ENCODE assay signal across 16 cellular contexts in genomic region chr10:100004805-100005510, GRCh38. TPM values are rescaled to one million over a fixed set of nuclear protein-coding genes. Genes with fewer than 3 reads are reported as not detected.
DNase-seq lines count a peak whose midpoint lies in the region; TF ChIP-seq lines count a peak whose summit lies in the region.
"Had no signal": no experiment of that assay in that cellular context is flagged by ENCODE, and none has a peak within 500 bp of the region (broad histone marks: within the 10 kb centered on the region; RNA-seq: fewer than 3 reads in every experiment).

No MANE protein-coding gene starts in this region.

- H3K27ac ChIP-seq in ACC112 (ENCODE audit: low read depth, low read length) = peak overlapping the region; percentile 100
- no peak overlapping the region for H3K27ac ChIP-seq in OCI-LY7 (ENCODE audit: low read depth, low read length, poor library complexity, severe bottlenecking)
- H3K27ac ChIP-seq: lower lobe of right lung had no signal

- H2AFZ ChIP-seq in ACC112 (ENCODE audit: low read length, unreplicated experiment) (no peak overlapping the region), OCI-LY7 (ENCODE audit: low read length) (no peak overlapping the region)

- no TSS peak for BruUV-seq in OCI-LY7 (replicated peaks; lab: Mats Ljungman, UMichigan)

- DNase-seq in OCI-LY7 (ENCODE audit: low spot score) = no peak
- DNase-seq in dermis blood vessel endothelial cell = peak; percentile 21
- DNase-seq in neural crest cell (ENCODE audit: low read depth, low spot score) = no peak
- no peak for DNase-seq in foreskin melanocyte
- DNase-seq in DMS 273 treated with DMSO at 0.1 percent for 48 hours (lab: John Stamatoyannopoulos, UW) = no peak
- DNase-seq in NCI-H345 treated with DMSO at 0.1 percent for 48 hours (lab: John Stamatoyannopoulos, UW; ENCODE audit: unreplicated experiment) = no peak
- DNase-seq in globus pallidus (ENCODE audit: low spot score) = no peak
- DNase-seq: activated CD4-positive, alpha-beta T cell treated with anti-CD3 and anti-CD28 coated beads for 1 hour; activated T-cell treated with anti-CD3 and anti-CD28 coated beads, Interleukin-2, amount 50 U/mL, for 72 hours; DMS79; effector CD4-positive, alpha-beta T cell; lower lobe of right lung; MM.1S; NCI-H2107 had no signal

- no peaks in the 10 kb centered on the region for H3K27me3 ChIP-seq in ACC112 (ENCODE audit: insufficient read depth, low read length)
- H3K27me3 ChIP-seq: ascending aorta had no signal

- H3K9me3 Mint-ChIP-seq in neural crest cell = no peaks in the 10 kb centered on the region
- H3K9me3 Mint-ChIP-seq: activated T-cell treated with anti-CD3 and anti-CD28 coated beads, Interleukin-2, amount 50 U/mL, for 72 hours had no signal

- no peaks in the 10 kb centered on the region for H3K27me3 Mint-ChIP-seq in neural crest cell (ENCODE audit: low read depth)

- intact Hi-C loops in OCI-LY7 (cut with micrococcal nuclease; ENCODE audit: unreplicated experiment) = loop anchor here (5.0 kb wide), 2 partner anchors 158 to 182 kb away; partner anchors contain the start of gene ERLIN1

- H3K9me3 ChIP-seq in OCI-LY7 (ENCODE audit: low read length) = peaks cover 7% of the 10 kb centered on the region; the same call in 1 of the 2 replicates
- H3K9me3 ChIP-seq: ascending aorta, lower lobe of right lung had no signal

- peak overlapping the region; percentile 31 for H3K4me3 Mint-ChIP-seq in neural crest cell

- H3K36me3 ChIP-seq in ACC112 (ENCODE audit: insufficient read depth, low read length) = no peaks in the 10 kb centered on the region; the same call in 1 of the 2 replicates
- peaks cover 31% of the 10 kb centered on the region for H3K36me3 ChIP-seq in OCI-LY7 (ENCODE audit: insufficient read depth, low read length)
- H3K36me3 ChIP-seq: ascending aorta, lower lobe of right lung had no signal

- H3K27ac Mint-ChIP-seq in neural crest cell (ENCODE audit: unreplicated experiment) = no peak overlapping the region

- CTCF ChIA-PET in OCI-LY7 (lab: Charles Lee; ENCODE audit: unreplicated experiment) = no interaction called here

- H3K4me3 ChIP-seq in ACC112 (ENCODE audit: low read depth, low read length) (peak overlapping the region; percentile 67), OCI-LY7 (ENCODE audit: low read depth, low read length, poor library complexity, severe bottlenecking) (no peak overlapping the region)
- H3K4me3 ChIP-seq: ascending aorta, lower lobe of right lung had no signal

- POLR2A ChIA-PET in OCI-LY7 (lab: Charles Lee) = interaction anchor here (0.6 to 4.0 kb wide), 4 partner anchors 11 to 197 kb away, joined by 3 to 20 read pairs (median 6); no protein-coding TSS in a partner anchor

- H3K36me3 Mint-ChIP-seq in neural crest cell (ENCODE audit: low read depth) = no peaks in the 10 kb centered on the region

- peak overlapping the region; percentile 30; the same call in 1 of the 2 replicates for H3K4me2 ChIP-seq in OCI-LY7 (ENCODE audit: low read length)

- H3K9me2 ChIP-seq in OCI-LY7 (ENCODE audit: insufficient read depth, low read length) = no peaks in the 10 kb centered on the region

- 0 out of 2 replicates have a peak, but pooled peaks cover 4% of the 10 kb centered on the region for H4K20me1 ChIP-seq in OCI-LY7 (ENCODE audit: insufficient read depth, low read length)

- H3K4me1 Mint-ChIP-seq in neural crest cell = peaks cover 41% of the 10 kb centered on the region

- H3K79me2 ChIP-seq in ACC112 (ENCODE audit: control insufficient read depth, insufficient read depth, low read length, unreplicated experiment) = peaks cover 85% of the 10 kb centered on the region
- H3K79me2 ChIP-seq in OCI-LY7 (ENCODE audit: insufficient read depth, low read depth, low read length) = peaks cover 94% of the 10 kb centered on the region

- peaks cover 59% of the 10 kb centered on the region for H3K4me1 ChIP-seq in ACC112 (ENCODE audit: control insufficient read depth, insufficient read depth, low read length, unreplicated experiment)
- H3K4me1 ChIP-seq in OCI-LY7 (ENCODE audit: insufficient read depth, low read length, poor library complexity, severe bottlenecking) = peaks cover 51% of the 10 kb centered on the region

- TF ChIP-seq CTCF in OCI-LY7 (conservative IDR thresholded peaks at IDR 0.05; ENCODE audit: low read length) (no peak), neural crest cell (conservative IDR thresholded peaks at IDR 0.05) (no peak)

RNA-seq across cellular contexts. Expression of gene DNMBP, which starts 4.8 kb away (rescaled TPM):
- total RNA-seq in OCI-LY7 (2014; rRNA removed; shearing (Covaris generic)) = 24.2 and 27.0 TPM in 2 replicates
- 36.2 and 39.6 TPM in 2 replicates for total RNA-seq in OCI-LY7 (2022)
- 39.5 and 46.6 TPM in 2 replicates for total RNA-seq in dermis blood vessel endothelial cell
- total RNA-seq in neural crest cell = 17.8 and 18.3 TPM in 2 replicates
